In the genomic region with DNA sequence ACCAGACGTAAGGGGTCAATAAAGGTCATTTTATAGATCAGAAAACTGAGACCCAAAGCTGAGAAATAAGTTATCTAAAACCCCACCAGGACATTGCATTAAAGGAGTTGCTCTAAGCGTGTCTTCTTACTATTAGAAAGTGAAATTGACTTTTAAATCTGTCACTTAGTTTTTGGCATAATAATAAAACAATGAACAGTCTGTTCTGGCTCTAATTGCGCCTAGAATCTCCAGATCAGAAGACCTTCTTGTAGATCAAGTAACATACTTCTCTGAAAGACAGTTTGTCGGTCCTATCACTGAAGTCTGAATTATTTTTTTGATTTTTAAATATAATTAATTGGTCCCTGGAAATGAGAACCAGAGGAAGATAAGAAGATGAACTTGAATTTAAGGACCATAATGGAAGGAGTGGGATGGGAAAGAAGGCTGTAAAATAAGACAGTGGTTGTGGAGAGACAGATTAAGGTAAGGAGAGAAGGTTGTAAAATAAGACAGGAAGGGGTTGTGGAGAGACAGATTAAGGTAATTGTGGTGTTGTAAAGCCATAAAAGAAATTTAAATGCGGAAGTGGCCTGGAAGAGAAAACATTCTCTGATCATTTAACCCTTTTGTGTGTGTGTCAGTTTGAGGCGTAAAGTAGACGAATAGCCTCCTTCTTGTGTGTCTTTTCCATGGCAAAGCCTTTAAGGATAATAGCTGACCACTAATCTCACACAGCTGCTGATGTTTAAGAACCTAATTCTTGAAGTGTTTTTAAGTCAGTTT, we compare ENCODE assay signal across 9 cellular contexts. TPM values are rescaled to one million over a fixed set of nuclear protein-coding genes. Genes with fewer than 3 reads are reported as not detected.
A peak's percentile ranks its signal among the peaks of the same experiment; 100 is the strongest.
DNase-seq lines count a peak whose midpoint lies in the region; ATAC-seq, FAIRE-seq and TF ChIP-seq lines count a peak whose summit lies in the region.
"Had no signal": no experiment of that assay in that cellular context is flagged by ENCODE, and none has a peak within 500 bp of the region (broad histone marks: within the 10 kb centered on the region; RNA-seq: fewer than 3 reads in every experiment).

No MANE protein-coding gene starts in this region.

- H3K4me1 Mint-ChIP-seq in activated CD4-positive, alpha-beta memory T cell treated with anti-CD3 and anti-CD28 coated beads, Interleukin-2, amount 10 ng/mL, durations not matched to agents 7 days and 5 days: peaks cover 83% of the 10 kb centered on the region

- H3K79me2 ChIP-seq in HepG2 (ENCODE audit: insufficient read depth, low read length): peaks cover 99% of the 10 kb centered on the region

- H3K9me3 ChIP-seq in HepG2 (ENCODE audit: low read length): no peaks in the 10 kb centered on the region

- H3K4me2 ChIP-seq in HepG2 (ENCODE audit: low read depth, low read length): no peak overlapping the region

- no peaks in the 10 kb centered on the region for H3K27me3 Mint-ChIP-seq in activated CD4-positive, alpha-beta memory T cell treated with anti-CD3 and anti-CD28 coated beads, Interleukin-2, amount 10 ng/mL, durations not matched to agents 7 days and 5 days

- H3K27ac ChIP-seq in HepG2 (ENCODE audit: extremely low read length, insufficient read depth, low read length): no peak overlapping the region

- H2AFZ ChIP-seq in HepG2 (ENCODE audit: low read length): no peak overlapping the region

- no peaks in the 10 kb centered on the region for H3K27me3 ChIP-seq in HepG2 (ENCODE audit: control insufficient read depth in 1 of 2, insufficient read depth in 2 of 2, low read length in 2 of 2)

- H3K36me3 Mint-ChIP-seq in activated CD4-positive, alpha-beta memory T cell treated with anti-CD3 and anti-CD28 coated beads, Interleukin-2, amount 10 ng/mL, durations not matched to agents 7 days and 5 days (ENCODE audit: low read depth): peaks cover 46% of the 10 kb centered on the region

- H3K4me1 ChIP-seq in HepG2 (ENCODE audit: insufficient read depth, low read length): peaks cover 93% of the 10 kb centered on the region

- TF ChIP-seq CTCF in AG10803 (conservative IDR thresholded peaks at IDR 0.05; ENCODE audit: low read length) (no peak), HepG2 (CRISPR knock-in tag; IDR thresholded peaks at IDR 0.05) (no peak)

- intact Hi-C loops in HepG2 (cut with micrococcal nuclease; ENCODE audit: unreplicated experiment): no loop called here

- no peak overlapping the region for H3K9ac ChIP-seq in HepG2 (ENCODE audit: insufficient read depth, low read depth, low read length)

- no TSS peak for BruUV-seq in HepG2 (replicated peaks; lab: Mats Ljungman, UMichigan)

- peak overlapping the region; percentile 35 for H3K4me3 ChIP-seq in AG10803 (ENCODE audit: low read length)
- no peak overlapping the region for H3K4me3 ChIP-seq in Jurkat, Clone E6-1 (ENCODE audit: low read length)
- no peak overlapping the region for H3K4me3 ChIP-seq in HepG2 (replicated peaks in 1 of 3; ENCODE audit: insufficient read depth in 1 of 3, low read depth in 2 of 3, low read length in 3 of 3)

- H3K4me3 Mint-ChIP-seq in activated CD4-positive, alpha-beta memory T cell treated with anti-CD3 and anti-CD28 coated beads, Interleukin-2, amount 10 ng/mL, durations not matched to agents 7 days and 5 days: peak overlapping the region; percentile 75

- TF ChIP-seq EP300 in HepG2 (IDR thresholded peaks at IDR 0.05; ENCODE audit: low read depth in 2 of 2, low read length in 2 of 2): no peak
- no peak for TF ChIP-seq EP300 in HepG2 (CRISPR knock-in tag; IDR thresholded peaks at IDR 0.05; ENCODE audit: borderline replicate concordance)

- TF ChIP-seq RAD21 in HepG2 (CRISPR knock-in tag; IDR thresholded peaks at IDR 0.05): no peak

- no peak for TF ChIP-seq POLR2A in HepG2 (IDR thresholded peaks at IDR 0.05; ENCODE audit: insufficient read depth in 1 of 2, low read depth in 2 of 2, low read length in 2 of 2)

- FAIRE-seq in HepG2 (lab: Jason Lieb, UNC): no peak

- WGBS in HepG2 (ENCODE audit: low lambda C conversion rate): 97% methylated on average over 7 of the region's 7 CpGs

- H3K36me3 ChIP-seq in HepG2 (replicated peaks in 1 of 2; ENCODE audit: control insufficient read depth in 1 of 2, insufficient read depth in 2 of 2, low read length in 2 of 2): peaks cover 0 to under 1% of the 10 kb centered on the region in 2 experiments; a peak in 2 of 5 replicates

- CTCF ChIA-PET in activated CD4-positive, alpha-beta memory T cell treated with anti-CD3 and anti-CD28 coated beads, Interleukin-2, amount 10 ng/mL, durations not matched to agents 7 days and 5 days (lab: Charles Lee): interaction anchor here (1.5 to 6.8 kb wide), 3 partner anchors 24 to 58 kb away, joined by 4 to 36 read pairs (median 19); no protein-coding TSS in a partner anchor
- CTCF ChIA-PET in HepG2 (lab: Yijun Ruan, JAX; ENCODE audit: low intra/inter-chr PET ratio, low total read pairs): no interaction called here

- POLR2A ChIA-PET in activated CD4-positive, alpha-beta memory T cell treated with anti-CD3 and anti-CD28 coated beads, Interleukin-2, amount 10 ng/mL, durations not matched to agents 7 days and 5 days (lab: Charles Lee): interaction anchor here (0.8 to 2.0 kb wide), 8 partner anchors 9 to 63 kb away, joined by 3 to 10 read pairs (median 4); a partner anchor contains a TSS
- POLR2A ChIA-PET in HepG2 (lab: Yijun Ruan, JAX): interaction anchor here (1.7 kb wide), 1 partner anchor 10 kb away, joined by 6 read pairs; no protein-coding TSS in a partner anchor

- DNase-seq in AG10803 (ENCODE audit: low read depth) (peak; percentile 25), HepG2 (ENCODE audit: low spot score) (no peak), NCI-H187 (lab: John Stamatoyannopoulos, UW) (no peak), HUDEP-2 (lab: John Stamatoyannopoulos, UW; ENCODE audit: unreplicated experiment in 76 of 76) (no peak), DMS79 (lab: John Stamatoyannopoulos, UW) (no peak), left lobe of liver (ENCODE audit: low spot score) (no peak)
- peak; percentile 78 for DNase-seq in Jurkat, Clone E6-1 (ENCODE audit: low read depth, low spot score)
- no peak for DNase-seq in activated CD4-positive, alpha-beta memory T cell treated with anti-CD3 and anti-CD28 coated beads, Interleukin-2, amount 10 ng/mL, durations not matched to agents 7 days and 5 days
- DNase-seq: NCI-H446 treated with DMSO at 0.1 percent for 48 hours had no signal

- in situ Hi-C loops in HepG2 (cut with HindIII; ENCODE audit: extremely low pct_ligation_motif_present, low pct_unique_long_range_greater_than_20kb): no loop called here

- H4K20me1 ChIP-seq in HepG2 (ENCODE audit: insufficient read depth, low read length): peaks cover 42% of the 10 kb centered on the region

- peaks cover 3% of the 10 kb centered on the region for H3K9me3 Mint-ChIP-seq in activated CD4-positive, alpha-beta memory T cell treated with anti-CD3 and anti-CD28 coated beads, Interleukin-2, amount 10 ng/mL, durations not matched to agents 7 days and 5 days

- H3K27ac Mint-ChIP-seq in activated CD4-positive, alpha-beta memory T cell treated with anti-CD3 and anti-CD28 coated beads, Interleukin-2, amount 10 ng/mL, durations not matched to agents 7 days and 5 days: peak overlapping the region; percentile 95

- no peak for ATAC-seq in HepG2
- no peak for ATAC-seq in left lobe of liver

TF ChIP-seq in HepG2, 621 proteins besides CTCF, POLR2A, EP300 and RAD21:
- TF ChIP-seq ZNF652 (CRISPR knock-in tag; IDR thresholded peaks at IDR 0.05; ENCODE audit: borderline replicate concordance, low read depth) (peak; percentile 38; the same call in 1 of the 2 replicates), SAFB2 (CRISPR knock-in tag; IDR thresholded peaks at IDR 0.05; ENCODE audit: borderline replicate concordance, low read depth) (no peak)

RNA-seq across cellular contexts. Expression of a gene that starts 20.0 kb away (rescaled TPM):
- 93.2 TPM for polyA plus RNA-seq in Jurkat, Clone E6-1 (2012; ENCODE audit: insufficient read depth, insufficient read length)
- total RNA-seq in activated CD4-positive, alpha-beta memory T cell treated with anti-CD3 and anti-CD28 coated beads, Interleukin-2, amount 10 ng/mL, durations not matched to agents 7 days and 5 days: 10 to 100 TPM; 67.5 to 68.0 TPM
- total RNA-seq in HepG2 (2016; rRNA removed; fragmentation: Illumina TruSeq; extraction: Trizol): 19.4 and 75.3 TPM in 2 replicates
- total RNA-seq in HepG2 (2016; cell fraction: cytosol; rRNA removed; fragmentation: Illumina TruSeq; extraction: Trizol; ENCODE audit: low read depth): 17.3 and 19.8 TPM in 2 replicates
- total RNA-seq in HepG2 (2016; cell fraction: insoluble cytoplasmic fraction; rRNA removed; fragmentation: Illumina TruSeq; extraction: Trizol): 17.0 and 75.6 TPM in 2 replicates
- total RNA-seq in HepG2 (2016; cell fraction: membrane; rRNA removed; fragmentation: Illumina TruSeq; extraction: Trizol): 20.3 and 21.0 TPM in 2 replicates
- 45.7 and 48.4 TPM in 2 replicates for total RNA-seq in HepG2 (2016; cell fraction: nucleus; rRNA removed; fragmentation: Illumina TruSeq; extraction: Trizol)
- 9.9 and 10.2 TPM in 2 replicates for polyA plus RNA-seq in HepG2 (2011; rRNA removed)
- 5.5 and 9.3 TPM in 2 replicates for polyA plus RNA-seq in HepG2 (2011; cell fraction: cytosol; rRNA removed)
- 10.9 and 11.3 TPM in 2 replicates for polyA plus RNA-seq in HepG2 (2011; cell fraction: nucleus; rRNA removed)
- 51.4 and 67.5 TPM in 2 replicates for polyA plus RNA-seq in HepG2 (2012)
- 2.6 and 3.5 TPM in 2 replicates for polyA plus RNA-seq in HepG2 (2016; cell fraction: cytosol; fragmentation: Illumina TruSeq; extraction: Trizol; ENCODE audit: low read depth)
- polyA plus RNA-seq in HepG2 (2016; cell fraction: insoluble cytoplasmic fraction; fragmentation: Illumina TruSeq; extraction: Trizol; ENCODE audit: low read depth): 131 and 136 TPM in 2 replicates
- 9.6 and 10.8 TPM in 2 replicates for polyA plus RNA-seq in HepG2 (2016; cell fraction: membrane; fragmentation: Illumina TruSeq; extraction: Trizol; ENCODE audit: low read depth)
- 89.8 and 94.4 TPM in 2 replicates for polyA plus RNA-seq in HepG2 (2016; cell fraction: nucleus; fragmentation: Illumina TruSeq; extraction: Trizol; ENCODE audit: insufficient read depth, low read depth)
- polyA minus RNA-seq in HepG2 (2011; rRNA and poly(A)+ RNA removed; ENCODE audit: low replicate concordance): 7.0 and 9.4 TPM in 2 replicates
- polyA minus RNA-seq in HepG2 (2011; cell fraction: cytosol; rRNA and poly(A)+ RNA removed): 25.1 and 28.4 TPM in 2 replicates
- 21.5 and 22.1 TPM in 2 replicates for polyA minus RNA-seq in HepG2 (2011; cell fraction: nucleus; rRNA and poly(A)+ RNA removed)
- 18.0 TPM for total RNA-seq in left lobe of liver

Comparison
In these comparisons a context has a peak if more than half of its experiments do, and no peak if none do; other contexts are left out.
1. DNase-seq: peak in AG10803 (single experiment) and Jurkat, Clone E6-1 (single experiment); none in activated CD4-positive, alpha-beta memory T cell treated with anti-CD3 and anti-CD28 coated beads, Interleukin-2, amount 10 ng/mL, durations not matched to agents 7 days and 5 days (single experiment), HepG2 (single experiment), NCI-H187 (0 of 2), HUDEP-2 (0 of 76), DMS79 (single experiment) and left lobe of liver (single experiment).